Comparison of ENCODE assay signal across 8 cellular contexts in genomic region chr3:32502944-32503286, GRCh38. TPM values are rescaled to one million over a fixed set of nuclear protein-coding genes. Genes with fewer than 3 reads are reported as not detected.
DNase-seq lines count a peak whose midpoint lies in the region; ATAC-seq, FAIRE-seq and TF ChIP-seq lines count a peak whose summit lies in the region.

No MANE protein-coding gene starts in this region.

- peak overlapping the region; percentile 65 to 79 for H3K4me2 ChIP-seq in H1 (ENCODE audit: insufficient read depth in 1 of 2, low read depth in 2 of 2, low read length in 2 of 2)

- H3K27ac ChIP-seq in KOPT-K1 (ENCODE audit: low read depth, low read length, poor library complexity, severe bottlenecking): peak overlapping the region; percentile 75
- H3K27ac ChIP-seq in H1 (ENCODE audit: low read depth, low read length): no peak overlapping the region
- peak overlapping the region; percentile 84 to 91 for H3K27ac ChIP-seq in prostate gland

- no peak overlapping the region for H3K4ac ChIP-seq in H1 (replicated peaks; ENCODE audit: insufficient read length, low read depth, low read length)

- peak overlapping the region; percentile 83 for H4K5ac ChIP-seq in H1 (ENCODE audit: insufficient read length, low read depth, low read length)

- peak overlapping the region in 1 of 4 experiments; percentile 24; a peak in 1 of 7 replicates for H3K9ac ChIP-seq in H1 (replicated peaks in 1 of 4; ENCODE audit: extremely low read depth in 1 of 4, low read depth in 3 of 4, low read length in 3 of 4)

- H4K20me1 ChIP-seq in H1 (replicated peaks in 1 of 2; ENCODE audit: control insufficient read depth in 1 of 2, insufficient read depth in 2 of 2, low read length in 2 of 2): peaks cover 0 to 2% of the 10 kb centered on the region in 2 experiments

- no peak overlapping the region for H4K8ac ChIP-seq in H1 (ENCODE audit: extremely low read depth, insufficient read depth, low read length)

- peak; percentile 11 for ATAC-seq in GM19372 (IDR thresholded peaks at IDR 0.05; ENCODE audit: low read depth, unreplicated experiment)
- ATAC-seq in GM19035 (IDR thresholded peaks at IDR 0.05; ENCODE audit: unreplicated experiment): no peak

- H3K14ac ChIP-seq in H1 (ENCODE audit: insufficient read length): no peak overlapping the region

- CTCF ChIA-PET in H1 (lab: Charles Lee; ENCODE audit: partially characterized antibody): no interaction called here

- H3K4me3 ChIP-seq in H1 (ENCODE audit: extremely low read depth in 1 of 4, insufficient read depth in 2 of 4, low read depth in 3 of 4, low read length in 4 of 4) (peak overlapping the region; percentile 83 to 98 (median 88); a peak in 7 of 8 replicates), prostate gland (peak overlapping the region; percentile 63 to 78)

- H2BK12ac ChIP-seq in H1 (ENCODE audit: low read depth, low read length): no peak overlapping the region

- POLR2A ChIA-PET in H1 (lab: Charles Lee; ENCODE audit: partially characterized antibody): interaction anchor here (1.0 to 2.3 kb wide), 2 partner anchors 11 to 41 kb away, joined by 3 to 10 read pairs; no protein-coding TSS in a partner anchor

- H3K36me3 ChIP-seq in KOPT-K1 (ENCODE audit: insufficient read depth, low read length) (peaks cover 12% of the 10 kb centered on the region; the same call in 1 of the 2 replicates), H1 (ENCODE audit: control insufficient read depth in 2 of 4, insufficient read depth in 4 of 4, low read length in 3 of 4) (no peaks in the 10 kb centered on the region), prostate gland (no peaks in the 10 kb centered on the region)

- H3K23me2 ChIP-seq in H1 (ENCODE audit: low read depth, low read length): no peaks in the 10 kb centered on the region

- DNase-seq in H1 (ENCODE audit: low read depth in 1 of 2, low spot score in 2 of 2): no peak
- no peak for DNase-seq in prostate gland (ENCODE audit: low spot score)
- no peak for DNase-seq in NCI-H2196 (lab: John Stamatoyannopoulos, UW; ENCODE audit: unreplicated experiment)
- no peak for DNase-seq in NCI-H748 (lab: John Stamatoyannopoulos, UW; ENCODE audit: unreplicated experiment)
- no peak for DNase-seq in H54 (ENCODE audit: insufficient read length, low spot score)

- no peak overlapping the region for H2BK20ac ChIP-seq in H1 (ENCODE audit: low read length)

- H3K56ac ChIP-seq in H1 (replicated peaks; ENCODE audit: insufficient read length, low read depth, low read length): no peak overlapping the region

- H3K27me3 ChIP-seq in H1 (replicated peaks in 1 of 4; ENCODE audit: control insufficient read depth in 3 of 4, extremely low read depth in 1 of 4, insufficient read depth in 3 of 4, low read length in 3 of 4): no peaks in the 10 kb centered on the region
- H3K27me3 ChIP-seq in prostate gland (replicated peaks; ENCODE audit: insufficient read depth): no peaks in the 10 kb centered on the region

- H3K4me1 ChIP-seq in H1 (replicated peaks in 1 of 4; ENCODE audit: control insufficient read depth in 3 of 4, insufficient read depth in 4 of 4, low read length in 3 of 4) (peaks cover 0 to 7% (median 3%) of the 10 kb centered on the region in 4 experiments; a peak in 5 of 7 replicates), prostate gland (replicated peaks) (no peaks in the 10 kb centered on the region)

- no peak overlapping the region for H3K23ac ChIP-seq in H1 (ENCODE audit: insufficient read length)

- no peak overlapping the region for H2BK15ac ChIP-seq in H1 (ENCODE audit: low read length)

- intact Hi-C loops in prostate gland (cut with DNase I): loop anchor here (5.0 kb wide), 2 partner anchors 69 to 279 kb away; partner anchors contain the start of gene DYNC1LI1

- no peak overlapping the region for H2AK5ac ChIP-seq in H1 (ENCODE audit: low read depth, low read length)

- H2BK5ac ChIP-seq in H1 (ENCODE audit: low read depth, low read length): no peak overlapping the region

- TF ChIP-seq RAD21 in H1 (IDR thresholded peaks at IDR 0.05 in 1 of 2, conservative IDR thresholded peaks at IDR 0.05 in 1 of 2; ENCODE audit: low read depth in 2 of 2, low read length in 2 of 2): no peak

- WGBS in H1 (ENCODE audit: extremely low coverage in 1 of 2, insufficient coverage in 1 of 2, insufficient read length in 1 of 2, insufficient replicate concordance in 2 of 2, low coverage in 1 of 2, low lambda C conversion rate in 2 of 2, missing lambda C conversion rate in 1 of 2), 2 experiments: 10% methylated on average over 6 of the region's 6 CpGs; no CpG with 5 or more reads in 1 of the 2 experiments
- 3% methylated on average over 6 of the region's 6 CpGs for WGBS in prostate gland

- H3K79me2 ChIP-seq in H1 (ENCODE audit: control insufficient read depth in 1 of 2, insufficient read depth in 2 of 2, low read length in 2 of 2): peaks cover 0 to 37% of the 10 kb centered on the region in 2 experiments; a peak in 2 of 4 replicates

- FAIRE-seq in H1 (lab: Jason Lieb, UNC) (no peak), H54 (lab: Jason Lieb, UNC) (no peak)

- peak overlapping the region; percentile 98; the same call in 1 of the 2 replicates for H2AFZ ChIP-seq in H1 (ENCODE audit: low read length)

- TF ChIP-seq CTCF in H1 (IDR thresholded peaks at IDR 0.05; ENCODE audit: control extremely low read depth in 1 of 3, insufficient read depth in 1 of 3, low read depth in 1 of 3, low read length in 3 of 3): no peak
- no peak for TF ChIP-seq CTCF in prostate gland (IDR thresholded peaks at IDR 0.05)

- H3K9me3 ChIP-seq in KOPT-K1 (ENCODE audit: insufficient read depth, low read length, poor library complexity, severe bottlenecking) (no peaks in the 10 kb centered on the region), H1 (ENCODE audit: insufficient read depth in 2 of 2, low read depth in 1 of 2, low read length in 1 of 2) (no peaks in the 10 kb centered on the region), prostate gland (no peaks in the 10 kb centered on the region)

- H3K79me1 ChIP-seq in H1 (ENCODE audit: low read depth, low read length): no peaks in the 10 kb centered on the region

- no peak for TF ChIP-seq EP300 in H1 (IDR thresholded peaks at IDR 0.05; ENCODE audit: borderline replicate concordance in 1 of 2, low read depth in 2 of 2, low read length in 2 of 2)

- peak overlapping the region; percentile 31 for H4K91ac ChIP-seq in H1 (replicated peaks; ENCODE audit: insufficient read length, low read length)

- TF ChIP-seq POLR2A in H1 (IDR thresholded peaks at IDR 0.05; ENCODE audit: control extremely low read depth in 1 of 2, low read depth in 2 of 2, low read length in 2 of 2) (no peak; a peak in 1 of 3 replicates), prostate gland (IDR thresholded peaks at IDR 0.05) (no peak), H54 (IDR thresholded peaks at IDR 0.05; ENCODE audit: low read depth, low read length) (no peak)

- no peak overlapping the region for H2BK120ac ChIP-seq in H1 (replicated peaks; ENCODE audit: low read depth, low read length)

- H3K18ac ChIP-seq in H1 (ENCODE audit: extremely low read depth, low read length): no peak overlapping the region

TF ChIP-seq in H1, 55 proteins besides CTCF, POLR2A, EP300 and RAD21 (continues in another document):
- TF ChIP-seq CBX8 (IDR thresholded peaks at IDR 0.05; ENCODE audit: borderline replicate concordance, low read depth, low read length): no peak
- TF ChIP-seq SP2 (IDR thresholded peaks at IDR 0.05; ENCODE audit: low read length): no peak
- TF ChIP-seq BCL11A (IDR thresholded peaks at IDR 0.05; ENCODE audit: low read depth in 2 of 2, low read length in 2 of 2): no peak
- no peak for TF ChIP-seq EZH2 (IDR thresholded peaks at IDR 0.05; ENCODE audit: low read depth, low read length, severe bottlenecking)
- no peak for TF ChIP-seq CHD2 (IDR thresholded peaks at IDR 0.05; ENCODE audit: low read length)
- no peak for TF ChIP-seq JUND (IDR thresholded peaks at IDR 0.05; ENCODE audit: low read length)
- TF ChIP-seq CHD1 (IDR thresholded peaks at IDR 0.05; ENCODE audit: low read depth, low read length): no peak
- no peak for TF ChIP-seq FOSL1 (IDR thresholded peaks at IDR 0.05; ENCODE audit: insufficient read depth, low read depth, low read length)
- TF ChIP-seq ATF2 (IDR thresholded peaks at IDR 0.05; ENCODE audit: low read length): no peak
- TF ChIP-seq NANOG (IDR thresholded peaks at IDR 0.05; ENCODE audit: insufficient read depth, low read depth, low read length, poor library complexity, severe bottlenecking): no peak
- TF ChIP-seq RFX5 (IDR thresholded peaks at IDR 0.05; ENCODE audit: borderline replicate concordance, low read depth, low read length): no peak
- no peak for TF ChIP-seq CEBPB (IDR thresholded peaks at IDR 0.05; ENCODE audit: low read depth, low read length)
- no peak for TF ChIP-seq HDAC6 (IDR thresholded peaks at IDR 0.05; ENCODE audit: low read depth, low read length)
- TF ChIP-seq USF2 (IDR thresholded peaks at IDR 0.05; ENCODE audit: low read length): no peak

RNA-seq across cellular contexts. Expression of gene CMTM6, which starts 0.3 kb away (rescaled TPM):
- total RNA-seq in H1 (2021; fragmentation: NEBNext Ultra II Directional; extraction: Animal tissue kit (Norgen Biotek cat#: 25700)): 46.8 and 51.5 TPM in 2 replicates
- 14.0 and 24.0 TPM in 2 replicates for polyA plus RNA-seq in H1 (2011; rRNA removed)
- 24.6 TPM for polyA plus RNA-seq in H1 (2011; cell fraction: cytosol; rRNA removed)
- 18.4 TPM for polyA plus RNA-seq in H1 (2011; cell fraction: nucleus; rRNA removed)
- 18.6 to 30.7 TPM (median 21.9 TPM) in 4 replicates for polyA plus RNA-seq in H1 (2012, experiment 1 of 2)
- 4.9 TPM for polyA plus RNA-seq in H1 (2012, experiment 2 of 2)
- polyA plus RNA-seq in H1 (2013, experiment 1 of 2): 62.4 TPM
- polyA plus RNA-seq in H1 (2013, experiment 2 of 2): 70.2 TPM
- 17.8 and 22.2 TPM in 2 replicates for polyA minus RNA-seq in H1 (2011; rRNA and poly(A)+ RNA removed)
- 10.1 TPM for polyA minus RNA-seq in H1 (2011; cell fraction: cytosol; rRNA and poly(A)+ RNA removed)
- polyA minus RNA-seq in H1 (2011; cell fraction: nucleus; rRNA and poly(A)+ RNA removed): 31.1 TPM
- 100 to 1,000 TPM in 1 of 2 donors, 10 to 100 TPM in 1; 79.8 to 237 TPM for total RNA-seq in prostate gland
